ENCODE assay signal across 14 cellular contexts in the genomic region with DNA sequence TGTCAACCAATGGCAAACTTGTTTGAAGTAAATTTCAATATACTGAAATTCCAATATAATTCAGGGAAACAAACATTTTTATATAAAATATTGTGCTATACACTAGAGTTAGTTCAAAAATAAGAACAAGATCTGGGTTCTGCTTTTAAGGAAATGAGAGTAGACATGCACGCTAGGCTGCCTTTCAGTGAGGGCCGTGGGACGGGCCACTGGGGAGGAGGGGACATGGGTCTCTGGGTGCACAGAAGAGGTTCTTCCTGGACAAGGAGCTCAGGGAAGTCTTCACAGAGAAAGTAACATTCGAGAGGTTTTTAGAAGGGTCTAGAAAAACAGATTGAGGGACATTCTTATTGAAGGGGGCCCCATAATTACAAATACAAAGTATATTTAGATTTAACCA.
A peak's percentile ranks its signal among the peaks of the same experiment; 100 is the strongest.
DNase-seq lines count a peak whose midpoint lies in the region; ATAC-seq, FAIRE-seq and TF ChIP-seq lines count a peak whose summit lies in the region.
"Had no signal": no experiment of that assay in that cellular context is flagged by ENCODE, and none has a peak within 500 bp of the region (broad histone marks: within the 10 kb centered on the region; RNA-seq: fewer than 3 reads in every experiment).

No MANE protein-coding gene starts in this region.

- H3K4me3 ChIP-seq in sigmoid colon, result no peak overlapping the region
- H3K4me3 ChIP-seq: left ventricle myocardium inferior, transverse colon had no signal

- peak; percentile 93 for ATAC-seq in HG02852 (IDR thresholded peaks at IDR 0.05; ENCODE audit: unreplicated experiment)
- ATAC-seq in natural killer cell treated with Interleukin-12 subunit alpha and Interleukin-12 subunit beta and Interleukin-15 and Interleukin-18, amount 100 ng/mL, for 72 hours, result no peak

- intact Hi-C loops in sigmoid colon (cut with DNase I), result no loop called here

- no peak overlapping the region for H3K4me3 Mint-ChIP-seq in HFFc6
- no peak overlapping the region for H3K4me3 Mint-ChIP-seq in natural killer cell treated with Interleukin-12 subunit alpha and Interleukin-12 subunit beta and Interleukin-15 and Interleukin-18, amount 100 ng/mL, for 72 hours

- no peaks in the 10 kb centered on the region for H3K36me3 Mint-ChIP-seq in HFFc6 (ENCODE audit: low read depth)
- H3K36me3 Mint-ChIP-seq in natural killer cell treated with Interleukin-12 subunit alpha and Interleukin-12 subunit beta and Interleukin-15 and Interleukin-18, amount 100 ng/mL, for 72 hours, result no peaks in the 10 kb centered on the region

- no peak overlapping the region for H3K27ac Mint-ChIP-seq in HFFc6
- H3K27ac Mint-ChIP-seq in natural killer cell treated with Interleukin-12 subunit alpha and Interleukin-12 subunit beta and Interleukin-15 and Interleukin-18, amount 100 ng/mL, for 72 hours, result no peak overlapping the region

- H3K4me1 Mint-ChIP-seq in HFFc6 (ENCODE audit: low read depth), result peaks cover 10% of the 10 kb centered on the region
- no peaks in the 10 kb centered on the region for H3K4me1 Mint-ChIP-seq in natural killer cell treated with Interleukin-12 subunit alpha and Interleukin-12 subunit beta and Interleukin-15 and Interleukin-18, amount 100 ng/mL, for 72 hours (ENCODE audit: low read depth in 2 of 2)

- H3K27me3 ChIP-seq in sigmoid colon, result no peaks in the 10 kb centered on the region
- H3K27me3 ChIP-seq: transverse colon had no signal

- TF ChIP-seq EP300 in sigmoid colon (IDR thresholded peaks at IDR 0.05), result no peak

- no peaks in the 10 kb centered on the region for H3K36me3 ChIP-seq in sigmoid colon
- H3K36me3 ChIP-seq: left ventricle myocardium inferior, transverse colon had no signal

- no peaks in the 10 kb centered on the region for H3K9me3 Mint-ChIP-seq in HFFc6
- H3K9me3 Mint-ChIP-seq in natural killer cell treated with Interleukin-12 subunit alpha and Interleukin-12 subunit beta and Interleukin-15 and Interleukin-18, amount 100 ng/mL, for 72 hours, result no peaks in the 10 kb centered on the region

- H3K27ac ChIP-seq in sigmoid colon, result no peak overlapping the region
- H3K27ac ChIP-seq: left ventricle myocardium inferior had no signal

- no peaks in the 10 kb centered on the region for H3K9me3 ChIP-seq in sigmoid colon
- H3K9me3 ChIP-seq: left ventricle myocardium inferior, transverse colon had no signal

- H3K4me1 ChIP-seq in sigmoid colon, result no peaks in the 10 kb centered on the region
- H3K4me1 ChIP-seq: left ventricle myocardium inferior had no signal

- 61 to 91% methylated on average over 4 of the region's 4 CpGs for WGBS in sigmoid colon, 2 donors

- peak; percentile 74 for FAIRE-seq in GM19239 (lab: Jason Lieb, UNC)

- H3K27me3 Mint-ChIP-seq in HFFc6 (ENCODE audit: insufficient read depth), result peaks cover 16% of the 10 kb centered on the region
- H3K27me3 Mint-ChIP-seq in natural killer cell treated with Interleukin-12 subunit alpha and Interleukin-12 subunit beta and Interleukin-15 and Interleukin-18, amount 100 ng/mL, for 72 hours, result peaks cover 8 to 25% of the 10 kb centered on the region in 2 donors

- no peak for TF ChIP-seq POLR2A in sigmoid colon (IDR thresholded peaks at IDR 0.05)

- TF ChIP-seq CTCF in sigmoid colon (IDR thresholded peaks at IDR 0.05) (no peak), HFFc6 (IDR thresholded peaks at IDR 0.05) (no peak)

- DNase-seq in CD1c-positive myeloid dendritic cell (ENCODE audit: extremely low spot score), result peak; percentile 55
- DNase-seq in GM19239 (ENCODE audit: insufficient read length, low spot score), result no peak
- DNase-seq in MV-4-11 (lab: John Stamatoyannopoulos, UW), result peak; percentile 64
- no peak for DNase-seq in T1000 (lab: John Stamatoyannopoulos, UW)
- no peak for DNase-seq in sigmoid colon
- no peak for DNase-seq in HFFc6
- DNase-seq in natural killer cell treated with Interleukin-12 subunit alpha and Interleukin-12 subunit beta and Interleukin-15 and Interleukin-18, amount 100 ng/mL, for 72 hours (ENCODE audit: low spot score), result no peak
- DNase-seq: activated CD8-positive, alpha-beta memory T cell treated with anti-CD3 and anti-CD28 coated beads, Interleukin-2, amount 50 U/mL, for 4 hours; Kasumi-1; left ventricle myocardium inferior; NCI-H1930; stimulated activated CD4-positive, alpha-beta T cell treated with anti-CD3 and anti-CD28 coated beads, Interleukin-12 subunit alpha, Interleukin-12 subunit beta, amount 100 ng/mL, for 4 hours; transverse colon had no signal

Comparison
In these comparisons a context has a peak if more than half of its experiments do, and no peak if none do; other contexts are left out.
1. DNase-seq: peak in CD1c-positive myeloid dendritic cell (single experiment) and MV-4-11 (single experiment); none in GM19239 (single experiment), T1000 (single experiment), sigmoid colon (single experiment), HFFc6 (single experiment) and natural killer cell treated with Interleukin-12 subunit alpha and Interleukin-12 subunit beta and Interleukin-15 and Interleukin-18, amount 100 ng/mL, for 72 hours (single experiment).